Comparison of ENCODE assay signal across 1 cellular context in genomic region chr20:52191436-52192295, GRCh38.
TF ChIP-seq lines count a peak whose summit lies in the region.

ZFP64 (minus strand) TSS chr20:52191779; CDS start chr20:52191636, 143 bp downstream.

TF ChIP-seq in GM12878, 131 proteins besides CTCF, POLR2A, EP300 and RAD21 (continued from another document and continues in another):
- TF ChIP-seq ZBTB4 (CRISPR knock-in tag; IDR thresholded peaks at IDR 0.05) (no peak), SKIL (IDR thresholded peaks at IDR 0.05; ENCODE audit: low read depth, poor library complexity, severe bottlenecking) (no peak), ZNF24 (IDR thresholded peaks at IDR 0.05) (peak; percentile 54), STAT3 (IDR thresholded peaks at IDR 0.05; ENCODE audit: low read depth, low read length) (no peak), ESRRA (IDR thresholded peaks at IDR 0.05; ENCODE audit: low read length) (no peak), SMAD1 (IDR thresholded peaks at IDR 0.05; ENCODE audit: low read depth, partially characterized antibody) (no peak), CEBPZ (IDR thresholded peaks at IDR 0.05; ENCODE audit: low read depth, low read length) (no peak), PBX3 (IDR thresholded peaks at IDR 0.05; ENCODE audit: insufficient replicate concordance, low read depth, low read length) (no peak), FOXM1 (IDR thresholded peaks at IDR 0.05; ENCODE audit: low read depth, low read length) (no peak), YBX1 (IDR thresholded peaks at IDR 0.05) (no peak), CREB1 (IDR thresholded peaks at IDR 0.05; ENCODE audit: low read depth) (peak; percentile 56; the same call in 1 of the 2 replicates), MYB (IDR thresholded peaks at IDR 0.05; ENCODE audit: borderline replicate concordance, low read depth, low read length) (no peak), HSF1 (IDR thresholded peaks at IDR 0.05; ENCODE audit: low read depth, low read length) (no peak), TAF1 (IDR thresholded peaks at IDR 0.05; ENCODE audit: borderline replicate concordance, low read depth, low read length) (peak; percentile 53; the same call in 1 of the 2 replicates), JUND (IDR thresholded peaks at IDR 0.05; ENCODE audit: low read depth, low read length) (0 out of 2 replicates have a peak, but pooled peaks have one; percentile 27), FOXK2 (IDR thresholded peaks at IDR 0.05) (no peak), CBX5 (IDR thresholded peaks at IDR 0.05; ENCODE audit: low read depth) (peak; percentile 60), CHD4 (IDR thresholded peaks at IDR 0.05) (no peak), MTA3 (IDR thresholded peaks at IDR 0.05; ENCODE audit: borderline replicate concordance, low read length) (no peak), NR2C2 (IDR thresholded peaks at IDR 0.05; ENCODE audit: borderline replicate concordance, control insufficient read depth, insufficient read length, low read depth) (no peak), TCF3 (IDR thresholded peaks at IDR 0.05; ENCODE audit: borderline replicate concordance, insufficient read depth, low read depth, low read length) (0 out of 2 replicates have a peak, but pooled peaks have one; percentile 17), MAX (IDR thresholded peaks at IDR 0.05; ENCODE audit: low read depth, low read length) (peak; percentile 12; the same call in 1 of the 2 replicates), SMAD5 (IDR thresholded peaks at IDR 0.05; ENCODE audit: low read depth) (no peak), EED (IDR thresholded peaks at IDR 0.05; ENCODE audit: low read depth) (peak; percentile 72), NFYA (IDR thresholded peaks at IDR 0.05; ENCODE audit: borderline replicate concordance, low read depth, low read length) (no peak), ATF3 (IDR thresholded peaks at IDR 0.05; ENCODE audit: borderline replicate concordance, extremely low read depth, low read depth, low read length) (peak; percentile 90), STAT1 (conservative IDR thresholded peaks at IDR 0.05) (no peak), TCF12 (IDR thresholded peaks at IDR 0.05; ENCODE audit: low read depth, low read length) (no peak), KDM1A (IDR thresholded peaks at IDR 0.05; ENCODE audit: borderline replicate concordance) (no peak), ZBTB33 (IDR thresholded peaks at IDR 0.05) (no peak), BACH1 (IDR thresholded peaks at IDR 0.05; ENCODE audit: borderline replicate concordance) (peak; percentile 78), BRCA1 (IDR thresholded peaks at IDR 0.05; ENCODE audit: low read depth, low read length) (no peak), CHD1 (IDR thresholded peaks at IDR 0.05; ENCODE audit: low read depth, low read length) (no peak), SREBF2 (IDR thresholded peaks at IDR 0.05; ENCODE audit: low read length) (no peak), GABPA (IDR thresholded peaks at IDR 0.05; ENCODE audit: low read depth) (peak; percentile 80), RAD51 (IDR thresholded peaks at IDR 0.05) (no peak), FOS (IDR thresholded peaks at IDR 0.05; ENCODE audit: borderline replicate concordance, extremely low read depth, insufficient read length) (peak; percentile 41), NFXL1 (IDR thresholded peaks at IDR 0.05; ENCODE audit: borderline replicate concordance) (0 out of 2 replicates have a peak, but pooled peaks have one; percentile 38), TBL1XR1 (IDR thresholded peaks at IDR 0.05; ENCODE audit: low read depth, low read length) (peak; percentile 68; the same call in 1 of the 2 replicates), HCFC1 (IDR thresholded peaks at IDR 0.05; ENCODE audit: low read length) (peak; percentile 47; the same call in 1 of the 2 replicates), NR2C1 (IDR thresholded peaks at IDR 0.05) (0 out of 2 replicates have a peak, but pooled peaks have one; percentile 9), MLLT1 (IDR thresholded peaks at IDR 0.05) (no peak), SPI1 (IDR thresholded peaks at IDR 0.05; ENCODE audit: borderline replicate concordance, insufficient read depth, low read depth, low read length) (peak; percentile 54; the same call in 1 of the 2 replicates), IKZF1 (conservative IDR thresholded peaks at IDR 0.05) (peak; percentile 98)
